ENCODE assay signal across 8 cellular contexts in genomic region chr18:46946656-46947282, GRCh38. TPM values are rescaled to one million over a fixed set of nuclear protein-coding genes. Genes with fewer than 3 reads are reported as not detected.
DNase-seq lines count a peak whose midpoint lies in the region; ATAC-seq, FAIRE-seq and TF ChIP-seq lines count a peak whose summit lies in the region.

No MANE protein-coding gene starts in this region.

- no peaks in the 10 kb centered on the region for H3K9me3 ChIP-seq in mononuclear cell (ENCODE audit: low read depth, low read length)

- peaks cover 9% of the 10 kb centered on the region for H3K4me1 ChIP-seq in mononuclear cell (ENCODE audit: insufficient read depth, low read length)

- H3K27me3 ChIP-seq in mononuclear cell (ENCODE audit: insufficient read depth, low read length) = peaks cover 8% of the 10 kb centered on the region

- TF ChIP-seq POLR2A in erythroblast (IDR thresholded peaks at IDR 0.05; ENCODE audit: low read length) = no peak

- peak; percentile 68 for DNase-seq in GM18507 (ENCODE audit: extremely low spot score, insufficient read length, low read depth)
- DNase-seq in NCI-H226 = peak; percentile 66
- peak; percentile 6 to 8 for DNase-seq in activated CD8-positive, alpha-beta memory T cell treated with anti-CD3 and anti-CD28 coated beads for 1 hour (ENCODE audit: extremely low read depth in 1 of 2, low read depth in 1 of 2)
- DNase-seq in erythroblast (lab: John Stamatoyannopoulos, UW) = peak; percentile 68 to 75
- DNase-seq in stimulated activated CD8-positive, alpha-beta memory T cell treated with anti-CD3 and anti-CD28 coated beads, Interleukin-4, amount 100 ng/mL, for 48 hours = peak; percentile 77
- no peak for DNase-seq in NCI-H2171 (lab: John Stamatoyannopoulos, UW)

- peak; percentile 95 for FAIRE-seq in GM18507 (lab: Jason Lieb, UNC)

- peak overlapping the region; percentile 51 for H3K4me3 ChIP-seq in mononuclear cell (ENCODE audit: low read length)

- peak; percentile 98 for ATAC-seq in HG02870 (IDR thresholded peaks at IDR 0.05; ENCODE audit: unreplicated experiment)

RNA-seq across cellular contexts. Expression of gene KATNAL2, which starts 29.4 kb away (rescaled TPM):
- 0.42 TPM for total RNA-seq in mononuclear cell

RNA-seq across cellular contexts. Expression of gene PIAS2, which starts 29.5 kb away (rescaled TPM):
- total RNA-seq in mononuclear cell = 46.8 TPM
